In the genomic region with DNA sequence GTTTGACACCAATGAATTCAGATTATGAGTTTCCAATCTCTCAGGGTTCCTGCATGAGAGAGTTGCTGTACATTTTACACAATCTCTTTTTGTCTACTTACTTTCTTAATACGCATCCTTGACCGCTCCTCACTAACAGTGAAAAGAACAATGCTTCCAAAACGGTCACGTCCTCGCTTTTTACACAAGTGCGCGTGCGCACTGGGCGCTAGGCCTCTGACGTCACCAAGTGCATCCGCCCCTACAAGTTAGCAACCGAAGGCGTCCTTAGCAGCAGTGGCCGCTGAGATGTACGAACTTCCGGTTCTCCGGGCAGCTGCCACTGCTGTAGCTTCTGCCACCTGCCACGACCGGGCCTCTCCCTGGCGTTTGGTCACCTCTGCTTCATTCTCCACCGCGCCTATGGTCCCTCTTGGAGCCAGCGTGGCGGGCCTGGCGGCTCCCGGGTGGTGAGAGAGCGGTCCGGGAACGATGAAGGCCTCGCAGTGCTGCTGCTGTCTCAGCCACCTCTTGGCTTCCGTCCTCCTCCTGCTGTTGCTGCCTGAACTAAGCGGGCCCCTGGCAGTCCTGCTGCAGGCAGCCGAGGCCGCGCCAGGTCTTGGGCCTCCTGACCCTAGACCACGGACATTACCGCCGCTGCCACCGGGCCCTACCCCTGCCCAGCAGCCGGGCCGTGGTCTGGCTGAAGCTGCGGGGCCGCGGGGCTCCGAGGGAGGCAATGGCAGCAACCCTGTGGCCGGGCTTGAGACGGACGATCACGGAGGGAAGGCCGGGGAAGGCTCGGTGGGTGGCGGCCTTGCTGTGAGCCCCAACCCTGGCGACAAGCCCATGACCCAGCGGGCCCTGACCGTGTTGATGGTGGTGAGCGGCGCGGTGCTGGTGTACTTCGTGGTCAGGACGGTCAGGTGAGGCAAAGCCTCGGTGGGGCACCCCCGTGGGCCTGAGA, we compare ENCODE assay signal across 8 cellular contexts. TPM values are rescaled to one million over a fixed set of nuclear protein-coding genes. Genes with fewer than 3 reads are reported as not detected.
DNase-seq lines count a peak whose midpoint lies in the region; ATAC-seq and TF ChIP-seq lines count a peak whose summit lies in the region.

Gene FAM174A, plus strand, starts transcription at position 315 of the 946 bp plus-strand sequence. Its CDS starts 157 bp downstream, at position 472.

- H3K4me3 ChIP-seq in GM08714 (ENCODE audit: low read length) (peak within 1 kb of the TSS; percentile 74), ovary (peak within 1 kb of the TSS; percentile 84), thyroid gland (replicated peaks in 1 of 3) (peak within 1 kb of the TSS; percentile 51 to 88 (median 67))

- POLR2A ChIA-PET in activated naive CD8-positive, alpha-beta T cell treated with anti-CD3 and anti-CD28 coated beads, Interleukin-2, amount 10 ng/mL, durations not matched to agents 7 days and 5 days (lab: Charles Lee): interaction anchor here (1.1 to 2.1 kb wide), 2 partner anchors 365 to 367 kb away, joined by 3 to 6 read pairs; no protein-coding TSS in a partner anchor

- H3K36me3 ChIP-seq in ovary (no peaks in the 10 kb centered on the region), thyroid gland (no peaks in the 10 kb centered on the region)

- TF ChIP-seq POLR2A in ovary (IDR thresholded peaks at IDR 0.05) (peak; percentile 55), thyroid gland (IDR thresholded peaks at IDR 0.05) (peak in 1 of 2 donors; percentile 85)

- H3K27ac ChIP-seq in ovary (peak within 1 kb of the TSS in 1 of 2 donors; percentile 68), thyroid gland (peak within 1 kb of the TSS; percentile 53 to 82 (median 74))

- peaks cover 16% of the 10 kb centered on the region for H3K36me3 Mint-ChIP-seq in activated naive CD8-positive, alpha-beta T cell treated with anti-CD3 and anti-CD28 coated beads, Interleukin-2, amount 10 ng/mL, durations not matched to agents 7 days and 5 days

- H3K9me3 ChIP-seq in ovary: no peaks in the 10 kb centered on the region
- H3K9me3 ChIP-seq in thyroid gland: no peaks in the 10 kb centered on the region

- peak; percentile 98 for ATAC-seq in HG02610 (IDR thresholded peaks at IDR 0.05; ENCODE audit: unreplicated experiment)
- ATAC-seq in activated naive CD8-positive, alpha-beta T cell treated with anti-CD3 and anti-CD28 coated beads, Interleukin-2, amount 10 ng/mL, durations not matched to agents 7 days and 5 days (ENCODE audit: low read depth): peak; percentile 90

- H3K27ac Mint-ChIP-seq in activated naive CD8-positive, alpha-beta T cell treated with anti-CD3 and anti-CD28 coated beads, Interleukin-2, amount 10 ng/mL, durations not matched to agents 7 days and 5 days: peak within 1 kb of the TSS; percentile 89

- WGBS in ovary, 3 donors: 0 to 1% (median 0%) methylated on average over 37 to 62 of the region's 62 CpGs
- WGBS in thyroid gland, 2 donors: 0% methylated on average over 16 to 37 of the region's 62 CpGs

- DNase-seq in NCI-H1092 treated with DMSO at 0.1 percent for 48 hours (lab: John Stamatoyannopoulos, UW) (peak; percentile 90), SKM-1 (lab: John Stamatoyannopoulos, UW; ENCODE audit: unreplicated experiment) (peak; percentile 80), head of caudate nucleus (peak; percentile 90 to 98 (median 96)), ovary (peak; percentile 96 to 97 (median 97)), thyroid gland (peak; percentile 95 to 96)
- DNase-seq in activated naive CD8-positive, alpha-beta T cell treated with anti-CD3 and anti-CD28 coated beads, Interleukin-2, amount 10 ng/mL, durations not matched to agents 7 days and 5 days: peak; percentile 92

- H3K4me1 Mint-ChIP-seq in activated naive CD8-positive, alpha-beta T cell treated with anti-CD3 and anti-CD28 coated beads, Interleukin-2, amount 10 ng/mL, durations not matched to agents 7 days and 5 days: peaks cover 13% of the 10 kb centered on the region

- H3K27me3 ChIP-seq in ovary: no peaks in the 10 kb centered on the region
- no peaks in the 10 kb centered on the region for H3K27me3 ChIP-seq in thyroid gland

- peak within 1 kb of the TSS; percentile 97 for H3K4me3 Mint-ChIP-seq in activated naive CD8-positive, alpha-beta T cell treated with anti-CD3 and anti-CD28 coated beads, Interleukin-2, amount 10 ng/mL, durations not matched to agents 7 days and 5 days

- peaks cover 13% of the 10 kb centered on the region for H3K9me3 Mint-ChIP-seq in activated naive CD8-positive, alpha-beta T cell treated with anti-CD3 and anti-CD28 coated beads, Interleukin-2, amount 10 ng/mL, durations not matched to agents 7 days and 5 days

- TF ChIP-seq EP300 in ovary (IDR thresholded peaks at IDR 0.05): no peak

- no peaks in the 10 kb centered on the region for H3K27me3 Mint-ChIP-seq in activated naive CD8-positive, alpha-beta T cell treated with anti-CD3 and anti-CD28 coated beads, Interleukin-2, amount 10 ng/mL, durations not matched to agents 7 days and 5 days

- intact Hi-C loops in head of caudate nucleus (cut with DNase I) (no loop called here), ovary (cut with DNase I) (no loop called here), thyroid gland (cut with DNase I) (no loop called here)

- H3K4me1 ChIP-seq in ovary (ENCODE audit: insufficient read depth) (no peaks in the 10 kb centered on the region), thyroid gland (peaks cover 25% of the 10 kb centered on the region in 2 donors)

- TF ChIP-seq CTCF in ovary (IDR thresholded peaks at IDR 0.05) (no peak), thyroid gland (IDR thresholded peaks at IDR 0.05) (no peak)

RNA-seq across cellular contexts. Expression of gene FAM174A, which starts in this region (rescaled TPM):
- total RNA-seq in activated naive CD8-positive, alpha-beta T cell treated with anti-CD3 and anti-CD28 coated beads, Interleukin-2, amount 10 ng/mL, durations not matched to agents 7 days and 5 days: 1 to 10 TPM; 4.5 to 5.3 TPM
- total RNA-seq in ovary (10 to 100 TPM in 5 of 7 donors, 1 to 10 TPM in 2; 8.4 to 61.8 (median 11.7) TPM), thyroid gland (10 to 100 TPM; 22.5 to 28.6 (median 25.8) TPM)
- polyA plus RNA-seq in ovary: 10 to 100 TPM; 22.6 to 23.1 TPM
